In the genomic region with DNA sequence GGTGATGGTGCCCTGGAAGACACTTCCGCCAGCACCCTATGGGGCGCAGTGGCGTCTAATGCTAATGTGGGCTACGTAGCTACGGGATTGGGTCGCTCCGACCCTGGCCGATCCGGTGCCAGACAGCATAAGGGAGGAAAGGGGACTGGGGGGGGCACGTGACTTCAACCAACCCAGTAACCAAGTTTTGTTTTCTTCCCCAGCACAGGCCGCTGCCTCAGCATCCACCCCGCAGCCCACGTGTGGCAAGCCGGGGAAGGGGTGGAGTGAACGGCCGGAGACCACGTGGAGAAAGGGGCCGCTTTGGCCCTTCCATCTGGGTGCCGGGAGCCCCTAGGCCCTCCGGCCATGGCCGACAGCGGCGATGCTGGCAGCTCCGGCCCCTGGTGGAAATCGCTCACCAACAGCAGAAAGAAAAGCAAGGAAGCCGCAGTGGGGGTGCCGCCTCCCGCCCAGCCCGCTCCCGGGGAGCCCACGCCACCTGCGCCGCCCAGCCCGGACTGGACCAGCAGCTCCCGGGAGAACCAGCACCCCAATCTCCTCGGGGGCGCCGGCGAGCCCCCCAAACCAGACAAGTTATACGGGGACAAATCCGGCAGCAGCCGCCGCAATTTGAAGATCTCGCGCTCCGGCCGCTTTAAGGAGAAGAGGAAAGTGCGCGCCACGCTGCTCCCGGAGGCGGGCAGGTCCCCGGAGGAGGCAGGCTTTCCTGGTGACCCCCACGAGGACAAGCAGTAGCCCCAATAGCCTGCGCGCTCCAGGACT, we compare ENCODE assay signal across 9 cellular contexts. TPM values are rescaled to one million over a fixed set of nuclear protein-coding genes. Genes with fewer than 3 reads are reported as not detected.
DNase-seq lines count a peak whose midpoint lies in the region; TF ChIP-seq lines count a peak whose summit lies in the region.
"Had no signal": no experiment of that assay in that cellular context is flagged by ENCODE, and none has a peak within 500 bp of the region (broad histone marks: within the 10 kb centered on the region; RNA-seq: fewer than 3 reads in every experiment).

No MANE protein-coding gene starts in this region.

- H3K4me2 ChIP-seq in BLaER1 (peak overlapping the region; percentile 97), SK-N-SH (peak overlapping the region; percentile 92), trophoblast cell (ENCODE audit: low read length) (peak overlapping the region; percentile 89), neural progenitor cell (no peak overlapping the region)

- peak overlapping the region; percentile 73 for H3K4ac ChIP-seq in trophoblast cell (ENCODE audit: low read depth, low read length)

- peaks cover 36% of the 10 kb centered on the region for H3K27me3 Mint-ChIP-seq in neural progenitor cell (ENCODE audit: insufficient read depth, low read depth)

- H2AFZ ChIP-seq in SK-N-SH (ENCODE audit: low read depth): peak overlapping the region; percentile 30; the same call in 1 of the 2 replicates
- no peak overlapping the region for H2AFZ ChIP-seq in trophoblast cell (ENCODE audit: insufficient read depth, low read length, poor library complexity)
- no peak overlapping the region for H2AFZ ChIP-seq in neural progenitor cell (replicated peaks)

- H4K8ac ChIP-seq in trophoblast cell (ENCODE audit: low read depth, low read length): peak overlapping the region; percentile 64

- no peaks in the 10 kb centered on the region for H3K9me2 ChIP-seq in SK-N-SH

- no peaks in the 10 kb centered on the region for H3F3A ChIP-seq in SK-N-SH (replicated peaks; ENCODE audit: insufficient read depth)
- H3F3A ChIP-seq in neural progenitor cell (ENCODE audit: low read depth): peaks cover 28% of the 10 kb centered on the region

- H3K4me1 ChIP-seq in BLaER1 (peaks cover 33% of the 10 kb centered on the region), SK-N-SH (ENCODE audit: control insufficient read depth in 1 of 2, insufficient read depth in 2 of 2, low read depth in 1 of 2, low read length in 1 of 2) (peaks cover 0 to 38% of the 10 kb centered on the region in 2 experiments; a peak in 1 of 4 replicates), trophoblast cell (ENCODE audit: control insufficient read depth in 1 of 2, insufficient read depth in 2 of 2, low read length in 2 of 2) (peaks cover 9 to 13% of the 10 kb centered on the region in 2 experiments), neural progenitor cell (peaks cover 11% of the 10 kb centered on the region)

- no peaks in the 10 kb centered on the region for H3K36me3 Mint-ChIP-seq in neural progenitor cell

- peaks cover 29% of the 10 kb centered on the region for H3K79me1 ChIP-seq in trophoblast cell (ENCODE audit: low read length)

- peak overlapping the region; percentile 18 for H2BK12ac ChIP-seq in trophoblast cell (ENCODE audit: low read length)

- peak overlapping the region; percentile 15 for H3K18ac ChIP-seq in trophoblast cell (ENCODE audit: low read length)

- TF ChIP-seq EP300 in SK-N-SH (IDR thresholded peaks at IDR 0.05; ENCODE audit: borderline replicate concordance in 1 of 2, low read depth in 1 of 2, low read length in 1 of 2): no peak

- intact Hi-C loops in head of caudate nucleus (cut with DNase I): no loop called here

- H2BK5ac ChIP-seq in trophoblast cell (ENCODE audit: low read depth, low read length, poor library complexity): peak overlapping the region; percentile 43

- 51% methylated on average over 10 of the region's 56 CpGs for WGBS in SK-N-SH (ENCODE audit: low lambda C conversion rate)
- WGBS in trophoblast cell (ENCODE audit: extremely low coverage, insufficient coverage, insufficient read length): no CpG with 5 or more reads among the region's 56 CpGs

- H4K91ac ChIP-seq in trophoblast cell (ENCODE audit: low read depth, low read length): peak overlapping the region; percentile 27

- peak overlapping the region; percentile 6 for H3K14ac ChIP-seq in trophoblast cell (ENCODE audit: low read length)

- no peak for TF ChIP-seq CTCF in SK-N-SH (IDR thresholded peaks at IDR 0.05)
- TF ChIP-seq CTCF in neural progenitor cell (IDR thresholded peaks at IDR 0.05): no peak
- TF ChIP-seq CTCF in GM10266 (IDR thresholded peaks at IDR 0.05; ENCODE audit: control insufficient read depth, insufficient read depth, low read depth, missing control alignments): no peak

- peak overlapping the region; percentile 32 for H2BK120ac ChIP-seq in trophoblast cell (ENCODE audit: insufficient read depth, low read length, poor library complexity)

- H3K4me3 Mint-ChIP-seq in neural progenitor cell: no peak overlapping the region

- no peak for TF ChIP-seq RAD21 in SK-N-SH (IDR thresholded peaks at IDR 0.05; ENCODE audit: low read length)

- DNase-seq in SK-N-SH: peak; percentile 79
- DNase-seq in head of caudate nucleus: peak in 26 of 42 donors; percentile 4 to 56 (median 20)
- DNase-seq in trophoblast cell: no peak
- no peak for DNase-seq in NCI-H128 (lab: John Stamatoyannopoulos, UW; ENCODE audit: unreplicated experiment)
- no peak for DNase-seq in neural progenitor cell (ENCODE audit: low spot score)
- DNase-seq in T-helper 1 cell: no peak
- no peak for DNase-seq in GM10266 (ENCODE audit: extremely low spot score)

- peak overlapping the region; percentile 63 for H2AK5ac ChIP-seq in trophoblast cell (ENCODE audit: low read length)

- H3K4me3 ChIP-seq in BLaER1 (peak overlapping the region; percentile 71), SK-N-SH (ENCODE audit: low read depth in 2 of 2, low read length in 1 of 2) (peak overlapping the region; percentile 36 to 62), trophoblast cell (ENCODE audit: low read depth, low read length) (peak overlapping the region; percentile 10), neural progenitor cell (no peak overlapping the region)

- H3K23ac ChIP-seq in trophoblast cell (ENCODE audit: low read length): no peak overlapping the region

- H3K79me2 ChIP-seq in SK-N-SH (ENCODE audit: insufficient read depth) (no peaks in the 10 kb centered on the region), trophoblast cell (ENCODE audit: control insufficient read depth, insufficient read depth, low read length, poor library complexity) (peaks cover 22% of the 10 kb centered on the region), neural progenitor cell (ENCODE audit: low read depth) (no peaks in the 10 kb centered on the region)

- peak overlapping the region; percentile 1 for H4K12ac ChIP-seq in trophoblast cell (ENCODE audit: low read depth, low read length)

- H3K36me3 ChIP-seq in BLaER1 (no peaks in the 10 kb centered on the region), SK-N-SH (replicated peaks in 1 of 2; ENCODE audit: control insufficient read depth in 1 of 2, insufficient read depth in 2 of 2, low read length in 1 of 2) (no peaks in the 10 kb centered on the region), trophoblast cell (ENCODE audit: control insufficient read depth in 1 of 2, insufficient read depth in 2 of 2, low read length in 2 of 2) (peaks cover 6 to 10% of the 10 kb centered on the region in 2 experiments), neural progenitor cell (no peaks in the 10 kb centered on the region)

- no peaks in the 10 kb centered on the region for H3K9me3 Mint-ChIP-seq in neural progenitor cell

- H3K27me3 ChIP-seq in BLaER1 (peaks cover 78% of the 10 kb centered on the region), SK-N-SH (ENCODE audit: insufficient read depth) (peaks cover 38% of the 10 kb centered on the region), trophoblast cell (ENCODE audit: insufficient read depth, low read length) (no peaks in the 10 kb centered on the region), neural progenitor cell (peaks cover 57% of the 10 kb centered on the region)

- peaks cover 21% of the 10 kb centered on the region for H3K4me1 Mint-ChIP-seq in neural progenitor cell

- no peak overlapping the region for H3K27ac Mint-ChIP-seq in neural progenitor cell

- H3K9ac ChIP-seq in BLaER1 (no peak overlapping the region), SK-N-SH (no peak overlapping the region), trophoblast cell (ENCODE audit: low read length) (no peak overlapping the region), neural progenitor cell (no peak overlapping the region)

- CTCF ChIA-PET in SK-N-SH (lab: Yijun Ruan, JAX): interaction anchor here (0.6 to 2.0 kb wide), 5 partner anchors 23 to 847 kb away, joined by 3 to 4 read pairs (median 3); no protein-coding TSS in a partner anchor

- H3K9me3 ChIP-seq in BLaER1 (no peaks in the 10 kb centered on the region), SK-N-SH (no peaks in the 10 kb centered on the region), trophoblast cell (ENCODE audit: insufficient read depth, low read depth, low read length) (no peaks in the 10 kb centered on the region), neural progenitor cell (ENCODE audit: low read depth) (no peaks in the 10 kb centered on the region)

- POLR2A ChIA-PET in SK-N-SH (lab: Yijun Ruan, JAX): no interaction called here

- peaks cover 40% of the 10 kb centered on the region for H4K20me1 ChIP-seq in BLaER1
- H4K20me1 ChIP-seq in SK-N-SH (ENCODE audit: insufficient read depth): no peaks in the 10 kb centered on the region
- H4K20me1 ChIP-seq in neural progenitor cell (ENCODE audit: low read depth): no peaks in the 10 kb centered on the region

- H3K27ac ChIP-seq in BLaER1 (no peak overlapping the region), SK-N-SH (ENCODE audit: low read depth in 2 of 2, low read length in 1 of 2) (no peak overlapping the region), trophoblast cell (ENCODE audit: low read depth, low read length) (no peak overlapping the region), neural progenitor cell (no peak overlapping the region)
- H3K27ac ChIP-seq: SK-N-MC had no signal

TF ChIP-seq in SK-N-SH, 30 proteins besides CTCF, POLR2A, EP300 and RAD21:
- TF ChIP-seq RFX5 (IDR thresholded peaks at IDR 0.05; ENCODE audit: low read length) (no peak), MXI1 (IDR thresholded peaks at IDR 0.05; ENCODE audit: low read depth, low read length) (peak; percentile 82; the same call in 1 of the 2 replicates)
- TF ChIP-seq, protein P1, sequence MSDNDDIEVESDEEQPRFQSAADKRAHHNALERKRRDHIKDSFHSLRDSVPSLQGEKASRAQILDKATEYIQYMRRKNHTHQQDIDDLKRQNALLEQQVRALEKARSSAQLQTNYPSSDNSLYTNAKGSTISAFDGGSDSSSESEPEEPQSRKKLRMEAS (IDR thresholded peaks at IDR 0.05; ENCODE audit: low read depth): peak; percentile 58
- TF ChIP-seq, protein P2, sequence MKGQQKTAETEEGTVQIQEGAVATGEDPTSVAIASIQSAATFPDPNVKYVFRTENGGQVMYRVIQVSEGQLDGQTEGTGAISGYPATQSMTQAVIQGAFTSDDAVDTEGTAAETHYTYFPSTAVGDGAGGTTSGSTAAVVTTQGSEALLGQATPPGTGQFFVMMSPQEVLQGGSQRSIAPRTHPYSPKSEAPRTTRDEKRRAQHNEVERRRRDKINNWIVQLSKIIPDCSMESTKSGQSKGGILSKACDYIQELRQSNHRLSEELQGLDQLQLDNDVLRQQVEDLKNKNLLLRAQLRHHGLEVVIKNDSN (IDR thresholded peaks at IDR 0.05; ENCODE audit: borderline replicate concordance, low read depth): peak; percentile 61; the same call in 1 of the 2 replicates
TF ChIP-seq in SK-N-SH: peak in this region for 3.

RNA-seq across cellular contexts. Expression of a gene that starts 2.5 kb away (rescaled TPM):
- polyA plus RNA-seq in SK-N-SH (2012; rRNA removed): 0.36 and 0.49 TPM in 2 replicates
- polyA plus RNA-seq in SK-N-SH (2012; cell fraction: cytosol; rRNA removed): 0.39 and 0.60 TPM in 2 replicates
- 0.41 and 0.58 TPM in 2 replicates for polyA plus RNA-seq in SK-N-SH (2012; cell fraction: nucleus; rRNA removed)
- 89.1 and 96.9 TPM in 2 replicates for polyA plus RNA-seq in trophoblast cell (2013)
- total RNA-seq in neural progenitor cell (ENCODE audit: low replicate concordance): 0.77 and 1.7 TPM in 2 replicates

Comparison
In these comparisons a context has a peak if more than half of its experiments do, and no peak if none do; other contexts are left out.
1. DNase-seq: peak in SK-N-SH (single experiment) and head of caudate nucleus (26 of 42); none in trophoblast cell (0 of 2), NCI-H128 (single experiment), neural progenitor cell (single experiment), T-helper 1 cell (0 of 5) and GM10266 (single experiment).